In the genomic region with DNA sequence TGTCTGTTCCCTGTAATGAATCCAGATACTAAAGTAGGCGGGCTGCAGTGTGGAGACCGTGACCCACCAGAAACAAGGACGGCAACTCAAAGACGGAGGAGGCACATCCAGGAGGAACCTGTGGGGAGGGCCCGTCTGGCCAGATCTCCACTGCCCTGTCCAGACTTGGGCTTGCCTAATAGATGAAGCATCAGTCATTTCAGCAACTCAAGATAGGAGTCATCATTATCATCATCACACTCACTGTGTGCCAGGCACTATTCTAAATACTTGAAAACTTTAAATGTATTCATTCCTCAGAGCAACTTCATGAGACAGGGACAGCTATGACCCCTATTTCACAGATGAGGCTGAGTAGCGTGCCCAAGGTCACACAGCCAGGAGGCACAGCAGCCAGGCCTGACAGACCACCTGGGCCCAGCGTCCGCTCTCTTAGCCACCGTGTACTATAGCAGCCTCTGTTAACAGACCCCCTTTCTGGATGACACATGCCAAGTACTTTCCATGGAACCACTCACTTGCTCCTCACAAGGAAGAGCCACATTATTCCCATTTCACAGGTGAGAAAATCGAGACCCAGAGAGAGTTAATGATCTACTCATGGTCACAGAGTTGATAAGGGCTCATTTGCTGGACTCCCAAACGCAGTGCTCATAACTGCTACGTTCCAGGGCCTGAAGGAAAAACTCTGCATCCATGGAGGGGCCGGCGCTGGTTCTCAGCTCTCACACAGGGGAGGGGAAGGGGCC, we compare ENCODE assay signal across 2 cellular contexts.
TF ChIP-seq lines count a peak whose summit lies in the region.

No MANE protein-coding gene starts in this region.

TF ChIP-seq in HepG2, 621 proteins besides CTCF, POLR2A, EP300 and RAD21:
- TF ChIP-seq POLR2G (IDR thresholded peaks at IDR 0.05; ENCODE audit: low read depth, low read length) (no peak), ZMYM3 (CRISPR knock-in tag; IDR thresholded peaks at IDR 0.05) (peak; percentile 70), ZNF629 (CRISPR knock-in tag; conservative IDR thresholded peaks at IDR 0.05) (peak; percentile 88)

TF ChIP-seq in K562, 482 proteins besides CTCF, POLR2A, EP300 and RAD21:
- peak; percentile 89 for TF ChIP-seq BCOR (IDR thresholded peaks at IDR 0.05)
- peak; percentile 56; the same call in 1 of the 2 replicates for TF ChIP-seq ZNF24 (IDR thresholded peaks at IDR 0.05)
- TF ChIP-seq CBX1 (IDR thresholded peaks at IDR 0.05; ENCODE audit: low read depth): 0 out of 2 replicates have a peak, but pooled peaks have one; percentile 29
- no peak for TF ChIP-seq ZFP1 (CRISPR knock-in tag; IDR thresholded peaks at IDR 0.05)
- no peak for TF ChIP-seq MEF2A (IDR thresholded peaks at IDR 0.05; ENCODE audit: control insufficient read depth, low read depth, low read length)
- TF ChIP-seq KDM1A (IDR thresholded peaks at IDR 0.05): peak; percentile 55 to 83
- peak; percentile 51 for TF ChIP-seq CHD4 (IDR thresholded peaks at IDR 0.05; ENCODE audit: insufficient read depth, insufficient replicate concordance, low read depth, low read length, poor library complexity, severe bottlenecking)
- TF ChIP-seq ADNP (tag; IDR thresholded peaks at IDR 0.05): peak; percentile 84
- 0 out of 2 replicates have a peak, but pooled peaks have one; percentile 37 for TF ChIP-seq HDAC2 (IDR thresholded peaks at IDR 0.05)
- no peak for TF ChIP-seq ARID2 (IDR thresholded peaks at IDR 0.05)
- TF ChIP-seq SLC30A9 (CRISPR knock-in tag; IDR thresholded peaks at IDR 0.05): no peak
- TF ChIP-seq ZNF140 (CRISPR knock-in tag; IDR thresholded peaks at IDR 0.05): no peak
- TF ChIP-seq, protein P1, sequence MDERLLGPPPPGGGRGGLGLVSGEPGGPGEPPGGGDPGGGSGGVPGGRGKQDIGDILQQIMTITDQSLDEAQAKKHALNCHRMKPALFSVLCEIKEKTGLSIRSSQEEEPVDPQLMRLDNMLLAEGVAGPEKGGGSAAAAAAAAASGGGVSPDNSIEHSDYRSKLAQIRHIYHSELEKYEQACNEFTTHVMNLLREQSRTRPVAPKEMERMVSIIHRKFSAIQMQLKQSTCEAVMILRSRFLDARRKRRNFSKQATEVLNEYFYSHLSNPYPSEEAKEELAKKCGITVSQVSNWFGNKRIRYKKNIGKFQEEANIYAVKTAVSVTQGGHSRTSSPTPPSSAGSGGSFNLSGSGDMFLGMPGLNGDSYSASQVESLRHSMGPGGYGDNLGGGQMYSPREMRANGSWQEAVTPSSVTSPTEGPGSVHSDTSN (CRISPR knock-in tag; IDR thresholded peaks at IDR 0.05; ENCODE audit: low read depth): no peak
- TF ChIP-seq, protein P1 (tag; conservative IDR thresholded peaks at IDR 0.05; ENCODE audit: low read depth): 0 out of 2 replicates have a peak, but pooled peaks have one; percentile 18
- TF ChIP-seq ZKSCAN8 (CRISPR knock-in tag; IDR thresholded peaks at IDR 0.05): no peak
